27 cellular contexts compared by ENCODE assay signal in the genomic region with DNA sequence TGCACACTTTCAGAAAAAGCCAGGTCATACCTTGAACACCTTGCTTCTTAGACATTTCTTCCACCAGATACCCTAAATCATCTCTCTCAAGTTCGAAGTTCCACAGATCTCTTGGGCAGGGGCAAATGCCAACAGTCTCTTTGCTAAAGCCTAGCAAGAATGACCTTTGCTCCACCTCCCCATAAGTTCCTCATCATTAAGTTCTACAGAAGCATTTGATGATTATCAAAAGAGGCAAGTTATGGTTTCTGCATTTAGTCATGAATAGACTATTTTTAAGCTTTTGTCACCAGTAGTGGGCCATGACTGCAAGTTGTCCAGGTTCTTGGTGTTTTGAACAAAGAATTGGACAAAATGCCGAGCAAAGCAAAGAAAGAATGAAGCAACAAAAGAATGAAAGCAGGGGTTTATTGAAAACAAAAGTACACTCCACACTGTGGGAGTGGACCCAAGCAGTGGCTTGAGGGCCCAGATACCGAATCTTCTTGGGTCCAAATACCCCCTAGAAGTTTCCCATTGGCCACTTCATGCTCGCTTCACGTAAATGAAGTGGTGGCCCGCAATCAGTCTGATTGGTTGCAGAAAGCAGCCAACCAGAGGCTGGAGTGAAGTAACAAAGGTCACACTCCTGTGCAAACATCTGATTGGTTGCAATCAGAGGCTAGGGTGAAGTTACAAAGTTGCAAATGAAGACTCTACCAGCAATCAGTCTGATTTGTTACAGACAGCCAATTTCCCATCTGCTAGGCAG. TPM values are rescaled to one million over a fixed set of nuclear protein-coding genes. Genes with fewer than 3 reads are reported as not detected.
DNase-seq lines count a peak whose midpoint lies in the region; ATAC-seq, FAIRE-seq and TF ChIP-seq lines count a peak whose summit lies in the region.
"Had no signal": no experiment of that assay in that cellular context is flagged by ENCODE, and none has a peak within 500 bp of the region (broad histone marks: within the 10 kb centered on the region; RNA-seq: fewer than 3 reads in every experiment).

No MANE protein-coding gene starts in this region.

- H3K9me3 ChIP-seq in K562 (replicated peaks; ENCODE audit: control insufficient read depth, insufficient read depth, low read depth, low read length) (no peaks in the 10 kb centered on the region), testis (no peaks in the 10 kb centered on the region)

- no peaks in the 10 kb centered on the region for H3K4me1 ChIP-seq in GM23338 (ENCODE audit: insufficient read depth)
- H3K4me1 ChIP-seq in K562 (replicated peaks in 1 of 2; ENCODE audit: control insufficient read depth in 2 of 2, insufficient read depth in 2 of 2, low read length in 2 of 2) = no peaks in the 10 kb centered on the region
- no peaks in the 10 kb centered on the region for H3K4me1 ChIP-seq in testis

- no peak overlapping the region for H2AFZ ChIP-seq in GM23338
- peak overlapping the region; percentile 38 for H2AFZ ChIP-seq in K562 (ENCODE audit: low read depth, low read length)

- ATAC-seq in GM23338 (no peak), K562 (no peak; the same call in 2 of the 3 replicates)
- ATAC-seq: HCT116 had no signal

- in situ Hi-C loops in K562 (cut with MboI) = no loop called here

- H3K4me3 ChIP-seq in GM23338 (no peak overlapping the region), K562 (no peak overlapping the region), testis (no peak overlapping the region)
- H3K4me3 ChIP-seq: SK-N-MC had no signal

- peak; percentile 11 for DNase-seq in GM23338 (ENCODE audit: low spot score)
- peak; percentile 49 for DNase-seq in NOMO-1 treated with DMSO at 0.1 percent for 48 hours (lab: John Stamatoyannopoulos, UW; ENCODE audit: unreplicated experiment)
- no peak for DNase-seq in K562 (ENCODE audit: extremely low read depth in 1 of 4, low spot score in 3 of 4)
- peak; percentile 72 for DNase-seq in testis
- DNase-seq in DMS153 treated with DMSO at 0.1 percent for 48 hours (lab: John Stamatoyannopoulos, UW; ENCODE audit: unreplicated experiment) = no peak
- DNase-seq in activated CD8-positive, alpha-beta memory T cell treated with anti-CD3 and anti-CD28 coated beads for 24 hours = no peak
- DNase-seq in NCI-H1417 (lab: John Stamatoyannopoulos, UW) = no peak
- DNase-seq: C1 segment of cervical spinal cord; CD4-positive, alpha-beta memory T cell; DMS 273 treated with DMSO at 0.1 percent for 48 hours; DMS79 treated with DMSO at 0.1 percent for 48 hours; GF-D8; Karpas-422; NCI-H1092 treated with DMSO at 0.1 percent for 48 hours; NCI-H1436 treated with DMSO at 0.1 percent for 48 hours; NCI-H1930; NCI-H446 treated with DMSO at 0.1 percent for 48 hours; NCI-H526; NCI-H82; OCI-M1; SIG-M5; SW 1271 had no signal

- H3K27ac ChIP-seq in GM23338 (ENCODE audit: low read depth) (no peak overlapping the region), K562 (ENCODE audit: extremely low read depth, low read depth, low read length) (no peak overlapping the region), testis (no peak overlapping the region)
- H3K27ac ChIP-seq: SK-N-MC had no signal

- H3K9me2 ChIP-seq in GM23338 (ENCODE audit: insufficient read depth) = peaks cover 5% of the 10 kb centered on the region; the same call in 1 of the 2 replicates

- no peaks in the 10 kb centered on the region; the same call in 1 of the 2 replicates for H4K20me1 ChIP-seq in GM23338 (replicated peaks; ENCODE audit: insufficient read depth)
- no peaks in the 10 kb centered on the region for H4K20me1 ChIP-seq in K562 (replicated peaks; ENCODE audit: control insufficient read depth, insufficient read depth, low read length)

- H3K79me2 ChIP-seq in GM23338 (replicated peaks; ENCODE audit: insufficient read depth) (no peaks in the 10 kb centered on the region), K562 (ENCODE audit: control insufficient read depth, insufficient read depth, low read length) (no peaks in the 10 kb centered on the region)

- no peaks in the 10 kb centered on the region for H3K36me3 ChIP-seq in GM23338 (ENCODE audit: insufficient read depth)
- H3K36me3 ChIP-seq in K562 (ENCODE audit: control insufficient read depth, insufficient read depth, low read length) = no peaks in the 10 kb centered on the region
- no peaks in the 10 kb centered on the region for H3K36me3 ChIP-seq in testis (ENCODE audit: low read depth, missing control alignments)

- no peak overlapping the region for H3K9ac ChIP-seq in K562 (ENCODE audit: insufficient read depth in 1 of 2, low read depth in 2 of 2, low read length in 2 of 2)

- H3K9me1 ChIP-seq in K562 (ENCODE audit: control insufficient read depth, insufficient read depth, low read length) = no peaks in the 10 kb centered on the region

- TF ChIP-seq CTCF in GM23338 (conservative IDR thresholded peaks at IDR 0.05; ENCODE audit: low read depth in 2 of 2) = no peak
- TF ChIP-seq CTCF in K562 (IDR thresholded peaks at IDR 0.05 in 2 of 3, conservative IDR thresholded peaks at IDR 0.05 in 1 of 3; ENCODE audit: insufficient read depth in 2 of 3, low read depth in 1 of 3, low read length in 3 of 3) = no peak
- TF ChIP-seq CTCF in testis (IDR thresholded peaks at IDR 0.05) = no peak

- intact Hi-C loops in K562 (cut with micrococcal nuclease) (no loop called here), testis (cut with DNase I; ENCODE audit: low total_unique reads) (no loop called here)

- no peak for TF ChIP-seq RAD21 in K562 (CRISPR knock-in tag; conservative IDR thresholded peaks at IDR 0.05 in 1 of 2, IDR thresholded peaks at IDR 0.05 in 1 of 2)

- 24% methylated on average over 6 of the region's 6 CpGs for WGBS in K562 (ENCODE audit: insufficient coverage, low coverage, missing lambda C conversion rate)
- 78 to 85% methylated on average over 6 of the region's 6 CpGs for WGBS in testis, 2 donors

- 0 out of 3 replicates have a peak, but pooled peaks cover 4% of the 10 kb centered on the region for H3K4me1 Mint-ChIP-seq in GM23338
- H3K4me1 Mint-ChIP-seq: CD4-positive, alpha-beta memory T cell had no signal

- H3F3A ChIP-seq in GM23338 (replicated peaks; ENCODE audit: low read depth) = no peaks in the 10 kb centered on the region

- no peak overlapping the region for H3K27ac Mint-ChIP-seq in GM23338
- H3K27ac Mint-ChIP-seq: CD4-positive, alpha-beta memory T cell had no signal

- peaks cover 6% of the 10 kb centered on the region; the same call in 2 of the 3 replicates for H3K36me3 Mint-ChIP-seq in GM23338 (ENCODE audit: low read depth)
- H3K36me3 Mint-ChIP-seq: CD4-positive, alpha-beta memory T cell had no signal

- TF ChIP-seq POLR2A in K562 (conservative IDR thresholded peaks at IDR 0.05) = no peak
- TF ChIP-seq POLR2A in testis (IDR thresholded peaks at IDR 0.05) = no peak

- no peak for TF ChIP-seq EP300 in K562 (IDR thresholded peaks at IDR 0.05; ENCODE audit: low read length)

- H3K27me3 ChIP-seq in GM23338 (ENCODE audit: insufficient read depth) (0 out of 2 replicates have a peak, but pooled peaks cover 2% of the 10 kb centered on the region), K562 (ENCODE audit: control insufficient read depth in 2 of 2, insufficient read depth in 2 of 2, low read length in 2 of 2) (no peaks in the 10 kb centered on the region), testis (no peaks in the 10 kb centered on the region)

- H3K9me3 Mint-ChIP-seq in GM23338 = peaks cover 11% of the 10 kb centered on the region

- no peaks in the 10 kb centered on the region for H3K27me3 Mint-ChIP-seq in GM23338 (ENCODE audit: insufficient read depth, low read depth, poor library complexity)

- no TSS peak for BruUV-seq in K562 (replicated peaks; lab: Mats Ljungman, UMichigan)

- CTCF ChIA-PET in K562 (lab: Yijun Ruan, JAX; ENCODE audit: low intra/inter-chr PET ratio) = no interaction called here

- peak; percentile 55 for FAIRE-seq in K562 (lab: Jason Lieb, UNC)
- FAIRE-seq: GM12891, GM19239, RCC 7860 had no signal

- no peak overlapping the region for H3K4me3 Mint-ChIP-seq in GM23338
- H3K4me3 Mint-ChIP-seq: CD4-positive, alpha-beta memory T cell had no signal

- H3K4me2 ChIP-seq in GM23338 = no peak overlapping the region
- no peak overlapping the region for H3K4me2 ChIP-seq in K562 (ENCODE audit: insufficient read depth, low read length)

- POLR2A ChIA-PET in K562 (lab: Yijun Ruan, JAX) = no interaction called here

TF ChIP-seq in GM23338, 12 proteins besides CTCF, POLR2A, EP300 and RAD21 (continues in another document):
- TF ChIP-seq EZH2 (IDR thresholded peaks at IDR 0.05; ENCODE audit: low read depth, unreplicated experiment) (no peak), EZH2phosphoT487 (IDR thresholded peaks at IDR 0.05; ENCODE audit: unreplicated experiment) (no peak), JUNB (IDR thresholded peaks at IDR 0.05; ENCODE audit: unreplicated experiment) (no peak)

TF ChIP-seq in K562, 482 proteins besides CTCF, POLR2A, EP300 and RAD21 (continues in another document):
- TF ChIP-seq ZNF354B (CRISPR knock-in tag; IDR thresholded peaks at IDR 0.05) (no peak), LARP7 (IDR thresholded peaks at IDR 0.05) (no peak), NR2F6 (CRISPR knock-in tag; IDR thresholded peaks at IDR 0.05) (no peak), MYC (IDR thresholded peaks at IDR 0.05; ENCODE audit: low read depth, low read length) (no peak), MYC (CRISPR knock-in tag; IDR thresholded peaks at IDR 0.05; ENCODE audit: borderline replicate concordance, low read depth) (no peak)

RNA-seq across cellular contexts. Expression of a gene that starts 9.8 kb away (rescaled TPM):
- 6.0 and 7.2 TPM in 2 replicates for total RNA-seq in GM23338 (2014; rRNA removed; shearing (Covaris generic))
- 1.9 and 2.3 TPM in 2 replicates for polyA plus RNA-seq in GM23338 (2016; fragmentation: Nextera tagmentation; extraction: Ambion mirVana)
- 9.0 and 24.6 TPM in 2 replicates for total RNA-seq in K562 (2011; cell fraction: chromatin; rRNA removed; ENCODE audit: low replicate concordance)
- 8.0 and 10.8 TPM in 2 replicates for total RNA-seq in K562 (2011; cell fraction: nucleolus; rRNA removed)
- 13.1 and 13.6 TPM in 2 replicates for total RNA-seq in K562 (2011; cell fraction: nucleoplasm; rRNA removed)
- 18.4 TPM in 2 replicates for total RNA-seq in K562 (2014; rRNA removed)
- total RNA-seq in K562 (2014; rRNA removed; fragmentation: Illumina TruSeq; extraction: Trizol) = 30.7 and 31.8 TPM in 2 replicates
- 31.4 and 32.9 TPM in 2 replicates for total RNA-seq in K562 (2015; rRNA removed; fragmentation: Illumina TruSeq; extraction: Trizol)
- 24.6 and 25.0 TPM in 2 replicates for total RNA-seq in K562 (2021)
- 38.2 and 54.3 TPM in 2 replicates for polyA plus RNA-seq in K562 (2011; rRNA removed)
- 13.5 and 21.9 TPM in 2 replicates for polyA plus RNA-seq in K562 (2011; cell fraction: cytosol; rRNA removed)
- 6.9 and 13.0 TPM in 2 replicates for polyA plus RNA-seq in K562 (2011; cell fraction: nucleus; rRNA removed)
- polyA plus RNA-seq in K562 (2012) = 18.9 and 39.6 TPM in 2 replicates
- 27.1 and 29.3 TPM in 2 replicates for polyA plus RNA-seq in K562 (2014; fragmentation: Illumina TruSeq; extraction: Trizol)
- 1 to 10 TPM; 5.2 to 5.6 TPM for polyA plus RNA-seq in K562 (2014; fragmentation: Nextera tagmentation; extraction: Ambion mirVana)
- 14.1 and 17.2 TPM in 2 replicates for polyA plus RNA-seq in K562 (2014; rRNA removed)
- polyA minus RNA-seq in K562 (2011; rRNA and poly(A)+ RNA removed) = 106 and 110 TPM in 2 replicates
- 25.7 and 40.9 TPM in 2 replicates for polyA minus RNA-seq in K562 (2011; cell fraction: cytosol; rRNA and poly(A)+ RNA removed)
- 13.1 and 21.5 TPM in 2 replicates for polyA minus RNA-seq in K562 (2011; cell fraction: nucleus; rRNA and poly(A)+ RNA removed)
- total RNA-seq in testis = 10 to 100 TPM; 47.7 to 64.5 TPM
- polyA plus RNA-seq in testis (ENCODE audit: insufficient read depth, low read depth, low replicate concordance) = 30.5 TPM

Comparison
In these comparisons a context has a peak if more than half of its experiments do, and no peak if none do; other contexts are left out.
1. DNase-seq: peak in GM23338 (single experiment), NOMO-1 treated with DMSO at 0.1 percent for 48 hours (single experiment) and testis (single experiment); none in K562 (0 of 4), DMS153 treated with DMSO at 0.1 percent for 48 hours (single experiment), activated CD8-positive, alpha-beta memory T cell treated with anti-CD3 and anti-CD28 coated beads for 24 hours (single experiment) and NCI-H1417 (0 of 3).